In genomic region chr10:71770789-71771188, GRCh38 we compare ENCODE assay signal across 10 cellular contexts. TPM values are rescaled to one million over a fixed set of nuclear protein-coding genes. Genes with fewer than 3 reads are reported as not detected.
A peak's percentile ranks its signal among the peaks of the same experiment; 100 is the strongest.
DNase-seq lines count a peak whose midpoint lies in the region; ATAC-seq and TF ChIP-seq lines count a peak whose summit lies in the region.
"Had no signal": no experiment of that assay in that cellular context is flagged by ENCODE, and none has a peak within 500 bp of the region (broad histone marks: within the 10 kb centered on the region; RNA-seq: fewer than 3 reads in every experiment).

No MANE protein-coding gene starts in this region.

- peaks cover 81% of the 10 kb centered on the region for H3K4me1 Mint-ChIP-seq in activated naive CD4-positive, alpha-beta T cell treated with anti-CD3 and anti-CD28 coated beads, Interleukin-2, amount 10 ng/mL, durations not matched to agents 7 days and 5 days
- peaks cover 32% of the 10 kb centered on the region for H3K4me1 Mint-ChIP-seq in chondrocyte (ENCODE audit: low read depth)
- H3K4me1 Mint-ChIP-seq in progenitor cell of endocrine pancreas (ENCODE audit: low read depth) = peaks cover 21% of the 10 kb centered on the region

- intact Hi-C loops in upper lobe of right lung (cut with DNase I) = no loop called here

- no peak for ATAC-seq in upper lobe of right lung

- DNase-seq in activated naive CD4-positive, alpha-beta T cell treated with anti-CD3 and anti-CD28 coated beads, Interleukin-2, amount 10 ng/mL, durations not matched to agents 7 days and 5 days = no peak
- no peak for DNase-seq in activated naive CD4-positive, alpha-beta T cell (lab: John Stamatoyannopoulos, UW)
- DNase-seq in chondrocyte (ENCODE audit: low spot score) = peak; percentile 42
- DNase-seq in upper lobe of right lung = no peak
- DNase-seq in NCI-H345 (lab: John Stamatoyannopoulos, UW) = no peak
- DNase-seq in progenitor cell of endocrine pancreas (ENCODE audit: low spot score, unreplicated experiment) = no peak
- DNase-seq in KBM-7 = no peak
- DNase-seq: stimulated activated CD8-positive, alpha-beta memory T cell treated with anti-CD3 and anti-CD28 coated beads, Interleukin-4, amount 100 ng/mL, for 48 hours had no signal

- CTCF ChIA-PET in activated naive CD4-positive, alpha-beta T cell treated with anti-CD3 and anti-CD28 coated beads, Interleukin-2, amount 10 ng/mL, durations not matched to agents 7 days and 5 days (lab: Charles Lee) = interaction anchor here (4.3 to 5.4 kb wide), 2 partner anchors 23 to 63 kb away, joined by 36 to 38 read pairs; no protein-coding TSS in a partner anchor

- H3K4me3 ChIP-seq in muscle layer of duodenum (ENCODE audit: low read depth in 1 of 2, low read length in 2 of 2) (peak overlapping the region; percentile 65 to 90), upper lobe of right lung (peak overlapping the region; percentile 70)
- H3K4me3 ChIP-seq: BLaER1 had no signal

- no peaks in the 10 kb centered on the region for H3K9me3 ChIP-seq in muscle layer of duodenum (ENCODE audit: control insufficient read depth in 1 of 2, low read length in 2 of 2)
- no peaks in the 10 kb centered on the region for H3K9me3 ChIP-seq in upper lobe of right lung
- H3K9me3 ChIP-seq: BLaER1 had no signal

- in situ Hi-C loops in KBM-7 (cut with MboI; ENCODE audit: low pct_unique_long_range_greater_than_20kb, low sequenced_read_pairs) = no loop called here

- TF ChIP-seq CTCF in chondrocyte (IDR thresholded peaks at IDR 0.05) (no peak), upper lobe of right lung (IDR thresholded peaks at IDR 0.05) (no peak), progenitor cell of endocrine pancreas (IDR thresholded peaks at IDR 0.05; ENCODE audit: unreplicated experiment) (no peak)

- H3K27me3 Mint-ChIP-seq in activated naive CD4-positive, alpha-beta T cell treated with anti-CD3 and anti-CD28 coated beads, Interleukin-2, amount 10 ng/mL, durations not matched to agents 7 days and 5 days = no peaks in the 10 kb centered on the region
- H3K27me3 Mint-ChIP-seq in chondrocyte (ENCODE audit: low read depth) = peaks cover 3% of the 10 kb centered on the region
- H3K27me3 Mint-ChIP-seq in progenitor cell of endocrine pancreas = peaks cover 24% of the 10 kb centered on the region

- H3K9me3 Mint-ChIP-seq in activated naive CD4-positive, alpha-beta T cell treated with anti-CD3 and anti-CD28 coated beads, Interleukin-2, amount 10 ng/mL, durations not matched to agents 7 days and 5 days = no peaks in the 10 kb centered on the region
- no peaks in the 10 kb centered on the region for H3K9me3 Mint-ChIP-seq in chondrocyte (ENCODE audit: low read depth)
- no peaks in the 10 kb centered on the region for H3K9me3 Mint-ChIP-seq in progenitor cell of endocrine pancreas (ENCODE audit: low read depth)

- H3K36me3 Mint-ChIP-seq in activated naive CD4-positive, alpha-beta T cell treated with anti-CD3 and anti-CD28 coated beads, Interleukin-2, amount 10 ng/mL, durations not matched to agents 7 days and 5 days = peaks cover 54% of the 10 kb centered on the region
- no peaks in the 10 kb centered on the region for H3K36me3 Mint-ChIP-seq in chondrocyte (ENCODE audit: low read depth)
- H3K36me3 Mint-ChIP-seq in progenitor cell of endocrine pancreas (ENCODE audit: insufficient read depth) = no peaks in the 10 kb centered on the region

- peak overlapping the region; percentile 95 for H3K27ac ChIP-seq in muscle layer of duodenum (ENCODE audit: low read length)
- H3K27ac ChIP-seq in upper lobe of right lung = peak overlapping the region; percentile 90
- H3K27ac ChIP-seq: BLaER1 had no signal

- peaks cover 0 to 3% of the 10 kb centered on the region in 2 donors for H3K36me3 ChIP-seq in muscle layer of duodenum (ENCODE audit: control insufficient read depth in 1 of 2, insufficient read depth in 2 of 2, low read length in 2 of 2)
- no peaks in the 10 kb centered on the region for H3K36me3 ChIP-seq in upper lobe of right lung
- H3K36me3 ChIP-seq: BLaER1 had no signal

- H3K4me1 ChIP-seq in muscle layer of duodenum (ENCODE audit: control insufficient read depth in 1 of 2, insufficient read depth in 2 of 2, low read length in 2 of 2) (peaks cover 46 to 66% of the 10 kb centered on the region in 2 donors), upper lobe of right lung (peaks cover 86% of the 10 kb centered on the region)

- peak overlapping the region; percentile 93 for H3K4me3 Mint-ChIP-seq in activated naive CD4-positive, alpha-beta T cell treated with anti-CD3 and anti-CD28 coated beads, Interleukin-2, amount 10 ng/mL, durations not matched to agents 7 days and 5 days
- no peak overlapping the region for H3K4me3 Mint-ChIP-seq in chondrocyte (ENCODE audit: unreplicated experiment)
- no peak overlapping the region for H3K4me3 Mint-ChIP-seq in progenitor cell of endocrine pancreas (ENCODE audit: low read depth)

- H3K27ac Mint-ChIP-seq in activated naive CD4-positive, alpha-beta T cell treated with anti-CD3 and anti-CD28 coated beads, Interleukin-2, amount 10 ng/mL, durations not matched to agents 7 days and 5 days = peak overlapping the region; percentile 92
- H3K27ac Mint-ChIP-seq in chondrocyte (ENCODE audit: unreplicated experiment) (no peak overlapping the region), progenitor cell of endocrine pancreas (no peak overlapping the region)

- no peaks in the 10 kb centered on the region for H3K27me3 ChIP-seq in muscle layer of duodenum (ENCODE audit: low read depth, low read length)
- no peaks in the 10 kb centered on the region for H3K27me3 ChIP-seq in upper lobe of right lung

RNA-seq across cellular contexts. Expression of gene VSIR, which starts 2.5 kb away (rescaled TPM):
- total RNA-seq in chondrocyte (0.49 to 1.3 TPM in 2 of 3 replicates, not detected in the other), upper lobe of right lung (128 TPM), progenitor cell of endocrine pancreas (2.6 and 3.6 TPM in 2 replicates)

RNA-seq across cellular contexts. Expression of gene C10orf105, which starts 51.2 kb away (rescaled TPM):
- total RNA-seq in chondrocyte = not detected in 3 replicates
- 0.52 TPM for total RNA-seq in upper lobe of right lung
- 0.07 TPM in 1 of 2 replicates, not detected in the other for total RNA-seq in progenitor cell of endocrine pancreas

Comparison
In these comparisons a context has a peak if more than half of its experiments do, and no peak if none do; other contexts are left out.
1. RNA of gene VSIR, which starts 2.5 kb away (total RNA-seq): 128 TPM in upper lobe of right lung (single experiment); 2.6 to 3.6 TPM in progenitor cell of endocrine pancreas and 0.49 to 1.3 TPM in chondrocyte; every median in the first group is over 10 times any median in the second.